ENCODE assay signal across 8 cellular contexts in the genomic region with DNA sequence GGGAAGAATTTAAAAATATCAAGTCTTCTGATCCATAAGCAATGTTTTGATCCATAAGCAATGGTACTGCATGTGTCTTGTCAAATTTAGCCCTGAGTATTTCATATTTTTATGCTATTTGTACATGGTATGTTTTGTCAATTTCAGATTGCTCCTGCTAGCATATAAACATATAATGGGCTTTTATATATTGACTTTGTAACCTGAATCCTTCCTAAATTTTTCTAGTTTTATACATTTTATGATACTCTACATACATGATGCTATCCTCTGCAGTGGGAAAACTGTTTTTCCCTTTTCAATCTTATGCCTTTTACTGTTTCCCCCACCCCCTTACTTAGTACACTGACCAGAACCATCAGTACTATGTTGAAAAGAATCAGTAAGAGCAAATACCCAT.
"Had no signal": no experiment of that assay in that cellular context is flagged by ENCODE, and none has a peak within 500 bp of the region (broad histone marks: within the 10 kb centered on the region; RNA-seq: fewer than 3 reads in every experiment).

No MANE protein-coding gene starts in this region.

- H3K9ac ChIP-seq: GM23248, KMS-11 had no signal

- H3K4me2 ChIP-seq: KMS-11 had no signal

- DNase-seq: GM23248, H9, HCEC 1CT, Karpas-422, KBM-7 had no signal

- ATAC-seq: HepG2 had no signal

- H2AFZ ChIP-seq: GM23248 had no signal

- H3K4me3 ChIP-seq: GM23248 had no signal

- H3K27ac ChIP-seq: GM23248, HL-60, KMS-11 had no signal
